ENCODE assay signal across 14 cellular contexts in genomic region chr16:81939164-81940067, GRCh38.
DNase-seq lines count a peak whose midpoint lies in the region; ATAC-seq and TF ChIP-seq lines count a peak whose summit lies in the region.
"Had no signal": no experiment of that assay in that cellular context is flagged by ENCODE, and none has a peak within 500 bp of the region (broad histone marks: within the 10 kb centered on the region; RNA-seq: fewer than 3 reads in every experiment).

No MANE protein-coding gene starts in this region.

- peak; percentile 18; the same call in 1 of the 2 replicates for TF ChIP-seq CTCF in WERI-Rb-1 (IDR thresholded peaks at IDR 0.05; ENCODE audit: low read depth, low read length)
- TF ChIP-seq CTCF in left lung (IDR thresholded peaks at IDR 0.05), result no peak
- no peak for TF ChIP-seq CTCF in esophagus squamous epithelium (IDR thresholded peaks at IDR 0.05)

- H3K4me1 ChIP-seq in HUES48 (ENCODE audit: control insufficient read depth, insufficient read depth, low read length), result peaks cover 65% of the 10 kb centered on the region
- H3K4me1 ChIP-seq in left lung, result peaks cover 0 to 5% of the 10 kb centered on the region in 2 donors
- H3K4me1 ChIP-seq in esophagus squamous epithelium, result peaks cover 0 to 32% (median 14%) of the 10 kb centered on the region in 3 donors

- H3K27ac ChIP-seq in HUES48 (ENCODE audit: low read depth, low read length) (peak overlapping the region; percentile 17), WERI-Rb-1 (no peak overlapping the region), left lung (no peak overlapping the region), esophagus squamous epithelium (no peak overlapping the region)
- H3K27ac ChIP-seq: 22Rv1, coronary artery had no signal

- TF ChIP-seq POLR2A in esophagus squamous epithelium (IDR thresholded peaks at IDR 0.05), result no peak

- peak; percentile 29 for DNase-seq in DMS 273 (lab: John Stamatoyannopoulos, UW; ENCODE audit: unreplicated experiment)
- DNase-seq in DMS 273 treated with DMSO at 0.1 percent for 48 hours (lab: John Stamatoyannopoulos, UW), result no peak
- peak; percentile 7 for DNase-seq in WERI-Rb-1
- peak; percentile 52 for DNase-seq in left kidney (ENCODE audit: low read depth, low spot score)
- no peak for DNase-seq in left lung
- no peak for DNase-seq in esophagus squamous epithelium (lab: John Stamatoyannopoulos, UW)
- DNase-seq: GOT3, left colon, NCI-H2081 treated with DMSO at 0.1 percent for 48 hours, SHP77 had no signal

- 81 to 83% methylated on average over 5 to 6 of the region's 7 CpGs for WGBS in esophagus squamous epithelium, 2 donors

- ATAC-seq in GM18867 (IDR thresholded peaks at IDR 0.05; ENCODE audit: unreplicated experiment) (no peak), left lung (no peak)
- ATAC-seq: left colon had no signal

- intact Hi-C loops in left lung (cut with DNase I), result loop anchor here in 1 of 2 donors (5.0 kb wide), 1 partner anchor 293 kb away; no protein-coding TSS in a partner anchor
- intact Hi-C loops in esophagus squamous epithelium (cut with DNase I), result no loop called here

- H3K4me3 ChIP-seq in HUES48 (ENCODE audit: low read depth, low read length) (peak overlapping the region; percentile 3; the same call in 1 of the 2 replicates), WERI-Rb-1 (ENCODE audit: low read depth, low read length) (no peak overlapping the region), left lung (no peak overlapping the region), esophagus squamous epithelium (no peak overlapping the region)
- H3K4me3 ChIP-seq: coronary artery had no signal

- H3K9ac ChIP-seq in HUES48 (ENCODE audit: low read depth, low read length), result no peak overlapping the region

- H3K27me3 ChIP-seq in HUES48 (ENCODE audit: control insufficient read depth, insufficient read depth, low read length) (peaks cover 5% of the 10 kb centered on the region; the same call in 1 of the 2 replicates), WERI-Rb-1 (ENCODE audit: insufficient read depth, low read depth, severe bottlenecking) (no peaks in the 10 kb centered on the region), left lung (no peaks in the 10 kb centered on the region), esophagus squamous epithelium (no peaks in the 10 kb centered on the region)

- no peaks in the 10 kb centered on the region for H3K36me3 ChIP-seq in HUES48 (ENCODE audit: control insufficient read depth, insufficient read depth, low read length)
- no peaks in the 10 kb centered on the region for H3K36me3 ChIP-seq in WERI-Rb-1
- peaks cover 0 to 80% of the 10 kb centered on the region in 2 donors for H3K36me3 ChIP-seq in left lung
- H3K36me3 ChIP-seq in esophagus squamous epithelium, result peaks cover 0 to 41% (median 0%) of the 10 kb centered on the region in 3 donors

- no peaks in the 10 kb centered on the region for H3K9me3 ChIP-seq in HUES48 (ENCODE audit: control insufficient read depth, insufficient read depth, low read length)
- H3K9me3 ChIP-seq in WERI-Rb-1 (ENCODE audit: severe bottlenecking), result no peaks in the 10 kb centered on the region
- H3K9me3 ChIP-seq in left lung, result no peaks in the 10 kb centered on the region
- H3K9me3 ChIP-seq in esophagus squamous epithelium, result no peaks in the 10 kb centered on the region

Comparison
In these comparisons a context has a peak if more than half of its experiments do, and no peak if none do; other contexts are left out.
1. DNase-seq: peak in DMS 273 (single experiment), WERI-Rb-1 (single experiment) and left kidney (single experiment); none in DMS 273 treated with DMSO at 0.1 percent for 48 hours (single experiment), left lung (0 of 2) and esophagus squamous epithelium (single experiment).